ENCODE assay signal across 8 cellular contexts in genomic region chrX:70289793-70290770, GRCh38. TPM values are rescaled to one million over a fixed set of nuclear protein-coding genes. Genes with fewer than 3 reads are reported as not detected.
DNase-seq lines count a peak whose midpoint lies in the region; ATAC-seq and TF ChIP-seq lines count a peak whose summit lies in the region.

TSS of gene KIF4A (plus strand) at chrX:70290104. CDS start at chrX:70290459, 355 bp downstream.
TSS of gene PDZD11 (minus strand) at chrX:70289927. CDS start at chrX:70289341, 586 bp downstream.

- peak within 1 kb of the TSS; percentile 80 for H3K27ac Mint-ChIP-seq in endothelial cell (ENCODE audit: unreplicated experiment)

- peaks cover 3% of the 10 kb centered on the region for H3K4me1 Mint-ChIP-seq in endothelial cell (ENCODE audit: unreplicated experiment)

- DNase-seq in COR-L47 (lab: John Stamatoyannopoulos, UW) (peak; percentile 51), HPDE6-E6E7 (ENCODE audit: extremely low spot score) (peak; percentile 76), NOMO-1 treated with dmso at 0.1 percent for 144 hours (lab: John Stamatoyannopoulos, UW; ENCODE audit: unreplicated experiment) (peak; percentile 67), endothelial cell (ENCODE audit: low spot score) (peak; percentile 80), middle frontal gyrus (ENCODE audit: extremely low spot score, low spot score) (peak; percentile 21)
- DNase-seq in activated CD8-positive, alpha-beta memory T cell treated with anti-CD3 and anti-CD28 coated beads, Interleukin-2, amount 50 U/mL, for 24 hours (ENCODE audit: extremely low read depth) = peak; percentile 44
- DNase-seq in stimulated activated CD8-positive, alpha-beta memory T cell treated with anti-CD3 and anti-CD28 coated beads, Interleukin-2, amount 100 ng/mL, for 1 hour (ENCODE audit: low read depth in 2 of 2) = peak; percentile 46 to 51

- TF ChIP-seq CTCF in endothelial cell (IDR thresholded peaks at IDR 0.05; ENCODE audit: unreplicated experiment) = no peak

- H3K27me3 Mint-ChIP-seq in endothelial cell (ENCODE audit: unreplicated experiment) = peaks cover 2% of the 10 kb centered on the region

- H3K4me3 Mint-ChIP-seq in endothelial cell (ENCODE audit: unreplicated experiment) = peak within 1 kb of the TSS; percentile 95

- H3K9me3 Mint-ChIP-seq in endothelial cell (ENCODE audit: unreplicated experiment) = no peaks in the 10 kb centered on the region

- ATAC-seq in GM19467 (IDR thresholded peaks at IDR 0.05; ENCODE audit: unreplicated experiment) = peak; percentile 94

- peaks cover 4% of the 10 kb centered on the region for H3K36me3 Mint-ChIP-seq in endothelial cell (ENCODE audit: low read depth, unreplicated experiment)

RNA-seq across cellular contexts. Expression of gene KIF4A, which starts in this region (rescaled TPM):
- 7.6 TPM for total RNA-seq in endothelial cell (ENCODE audit: unreplicated experiment)

RNA-seq across cellular contexts. Expression of gene PDZD11, which starts in this region (rescaled TPM):
- total RNA-seq in endothelial cell (ENCODE audit: unreplicated experiment) = 54.3 TPM

Comparison
In these comparisons a context has a peak if more than half of its experiments do, and no peak if none do; other contexts are left out.
1. Peak in every context shown above with its lines: DNase-seq and ATAC-seq.
2. DNase-seq: peak in every context shown above with its lines; median percentile 80 in endothelial cell; 76 in HPDE6-E6E7; 67 in NOMO-1 treated with dmso at 0.1 percent for 144 hours; 51 in COR-L47; 48 in stimulated activated CD8-positive, alpha-beta memory T cell treated with anti-CD3 and anti-CD28 coated beads, Interleukin-2, amount 100 ng/mL, for 1 hour; 44 in activated CD8-positive, alpha-beta memory T cell treated with anti-CD3 and anti-CD28 coated beads, Interleukin-2, amount 50 U/mL, for 24 hours; 21 in middle frontal gyrus.